ENCODE assay signal across 9 cellular contexts in genomic region chr14:46048127-46048526, GRCh38.
DNase-seq lines count a peak whose midpoint lies in the region; ATAC-seq and TF ChIP-seq lines count a peak whose summit lies in the region.
"Had no signal": no experiment of that assay in that cellular context is flagged by ENCODE, and none has a peak within 500 bp of the region (broad histone marks: within the 10 kb centered on the region; RNA-seq: fewer than 3 reads in every experiment).

No MANE protein-coding gene starts in this region.

- no peak for ATAC-seq in GM19463 (IDR thresholded peaks at IDR 0.05; ENCODE audit: unreplicated experiment)

- H3K27ac ChIP-seq in Karpas-422 (ENCODE audit: low read length) = no peak overlapping the region
- H3K27ac ChIP-seq in WERI-Rb-1 = no peak overlapping the region

- H3K27me3 ChIP-seq in Karpas-422 (ENCODE audit: low read length) (no peaks in the 10 kb centered on the region), WERI-Rb-1 (ENCODE audit: insufficient read depth, low read depth, severe bottlenecking) (no peaks in the 10 kb centered on the region)

- H3K36me3 ChIP-seq in Karpas-422 (ENCODE audit: insufficient read depth, low read length) (no peaks in the 10 kb centered on the region), WERI-Rb-1 (no peaks in the 10 kb centered on the region)

- H3K4me2 ChIP-seq in Karpas-422 (ENCODE audit: low read depth, low read length, poor library complexity, severe bottlenecking) = no peak overlapping the region

- no peaks in the 10 kb centered on the region for H3K9me2 ChIP-seq in Karpas-422 (replicated peaks; ENCODE audit: insufficient read depth, low read length)

- DNase-seq in NCI-H1694 (lab: John Stamatoyannopoulos, UW) = peak; percentile 10
- no peak for DNase-seq in NCI-H1694 treated with DMSO at 0.1 percent for 48 hours (lab: John Stamatoyannopoulos, UW)
- peak; percentile 64 for DNase-seq in Karpas-422
- DNase-seq in WERI-Rb-1 = peak; percentile 61
- peak; percentile 10 for DNase-seq in mucosa of gallbladder (ENCODE audit: low spot score)
- DNase-seq in activated CD8-positive, alpha-beta memory T cell treated with anti-CD3 and anti-CD28 coated beads, Interleukin-2, amount 50 U/mL, for 48 hours = no peak
- DNase-seq in activated naive CD4-positive, alpha-beta T cell treated with Interleukin-2 at 50 U/mL for 16 hours = no peak
- DNase-seq: activated CD4-positive, CD25-positive, alpha-beta regulatory T cell treated with anti-CD3 and anti-CD28 coated beads, Interleukin-2, amount 50 U/mL, for 72 hours had no signal

- no peaks in the 10 kb centered on the region for H4K20me1 ChIP-seq in Karpas-422 (ENCODE audit: insufficient read depth, low read depth, low read length)

- no peak overlapping the region for H3K9ac ChIP-seq in Karpas-422 (ENCODE audit: low read length)

- TF ChIP-seq CTCF in WERI-Rb-1 (IDR thresholded peaks at IDR 0.05; ENCODE audit: low read depth, low read length) = peak; percentile 80

- peaks cover 15% of the 10 kb centered on the region for H3K9me3 ChIP-seq in Karpas-422 (ENCODE audit: low read length)
- no peaks in the 10 kb centered on the region for H3K9me3 ChIP-seq in WERI-Rb-1 (ENCODE audit: severe bottlenecking)

- H3K79me2 ChIP-seq in Karpas-422 (ENCODE audit: low read length) = no peaks in the 10 kb centered on the region

- no peaks in the 10 kb centered on the region for H3K4me1 ChIP-seq in Karpas-422 (ENCODE audit: low read length)

- H3K4me3 ChIP-seq in Karpas-422 (ENCODE audit: low read length) (no peak overlapping the region), WERI-Rb-1 (ENCODE audit: low read depth, low read length) (no peak overlapping the region)

- no peak overlapping the region for H2AFZ ChIP-seq in Karpas-422 (ENCODE audit: low read length)

Comparison
In these comparisons a context has a peak if more than half of its experiments do, and no peak if none do; other contexts are left out.
1. DNase-seq: peak in NCI-H1694 (single experiment), Karpas-422 (single experiment), WERI-Rb-1 (single experiment) and mucosa of gallbladder (single experiment); none in NCI-H1694 treated with DMSO at 0.1 percent for 48 hours (single experiment), activated CD8-positive, alpha-beta memory T cell treated with anti-CD3 and anti-CD28 coated beads, Interleukin-2, amount 50 U/mL, for 48 hours (single experiment) and activated naive CD4-positive, alpha-beta T cell treated with Interleukin-2 at 50 U/mL for 16 hours (single experiment).